14 cellular contexts compared by ENCODE assay signal in the genomic region with DNA sequence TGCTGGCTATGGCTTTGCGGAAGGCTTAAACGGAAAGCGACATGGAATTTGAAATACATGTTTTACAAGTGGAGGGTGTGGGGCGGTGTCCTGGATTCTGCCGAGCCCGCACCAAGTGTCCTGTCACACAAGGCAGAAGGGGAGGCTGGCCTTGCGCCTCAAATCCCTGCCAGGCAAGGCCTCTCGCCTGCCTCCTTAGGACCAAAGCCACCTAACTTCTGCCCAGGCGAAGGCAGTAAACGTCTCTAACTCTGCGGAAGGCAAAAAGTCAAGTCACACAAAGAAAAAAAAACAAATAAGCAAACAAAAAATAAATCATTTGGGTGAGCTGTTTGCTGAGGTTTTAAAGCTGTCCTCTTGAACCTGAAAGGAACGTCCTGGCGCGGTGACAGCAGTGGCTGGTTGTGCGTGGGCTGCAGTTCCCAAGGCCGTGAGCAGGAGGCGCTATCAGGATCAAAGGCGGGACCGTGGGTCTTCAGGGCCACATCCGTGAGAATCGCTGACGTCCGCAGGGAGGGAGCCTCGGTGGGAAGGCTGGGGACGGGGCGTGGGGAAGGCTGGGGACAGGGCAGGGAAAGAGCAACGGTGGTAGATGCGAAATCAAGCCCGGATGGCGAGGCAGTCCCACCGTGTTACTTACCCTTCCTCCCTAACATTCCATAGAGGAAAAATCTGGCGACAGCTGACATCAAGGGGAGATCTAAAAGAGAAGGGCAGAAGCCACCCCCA.
DNase-seq lines count a peak whose midpoint lies in the region; ATAC-seq and TF ChIP-seq lines count a peak whose summit lies in the region.
"Had no signal": no experiment of that assay in that cellular context is flagged by ENCODE, and none has a peak within 500 bp of the region (broad histone marks: within the 10 kb centered on the region; RNA-seq: fewer than 3 reads in every experiment).

No MANE protein-coding gene starts in this region.

- no peaks in the 10 kb centered on the region for H3K36me3 Mint-ChIP-seq in activated naive CD8-positive, alpha-beta T cell treated with anti-CD3 and anti-CD28 coated beads, Interleukin-2, amount 50 U/mL, for 24 hours (ENCODE audit: low read depth)
- H3K36me3 Mint-ChIP-seq: naive thymus-derived CD4-positive, alpha-beta T cell had no signal

- H3K4me1 ChIP-seq in left ventricle myocardium inferior, result no peaks in the 10 kb centered on the region
- H3K4me1 ChIP-seq in ovary (ENCODE audit: insufficient read depth), result peaks cover 1% of the 10 kb centered on the region
- H3K4me1 ChIP-seq: gastrocnemius medialis had no signal

- 44 to 47% (median 45%) methylated on average over 32 of the region's 32 CpGs for WGBS in ovary, 3 donors

- ATAC-seq in GM21528 (IDR thresholded peaks at IDR 0.05; ENCODE audit: low FRiP score, unreplicated experiment), result no peak
- no peak for ATAC-seq in activated naive CD8-positive, alpha-beta T cell treated with anti-CD3 and anti-CD28 coated beads, Interleukin-2, amount 50 U/mL, for 24 hours
- no peak for ATAC-seq in HG03045 (IDR thresholded peaks at IDR 0.05; ENCODE audit: unreplicated experiment)
- ATAC-seq: gastrocnemius medialis; naive thymus-derived CD4-positive, alpha-beta T cell had no signal

- no peak for TF ChIP-seq POLR2A in ovary (IDR thresholded peaks at IDR 0.05)

- no peak for TF ChIP-seq EP300 in ovary (IDR thresholded peaks at IDR 0.05)

- intact Hi-C loops in left ventricle myocardium inferior (cut with micrococcal nuclease), result no loop called here
- intact Hi-C loops in ovary (cut with DNase I), result no loop called here

- TF ChIP-seq CTCF in GM12872 (IDR thresholded peaks at IDR 0.05; ENCODE audit: insufficient read depth, low read depth, low read length), result peak; percentile 31; the same call in 1 of the 3 replicates
- TF ChIP-seq CTCF in left ventricle myocardium inferior (IDR thresholded peaks at IDR 0.05; ENCODE audit: borderline replicate concordance), result peak; percentile 64
- TF ChIP-seq CTCF in ovary (IDR thresholded peaks at IDR 0.05), result no peak

- DNase-seq in amniotic epithelial cell (ENCODE audit: low read depth) (peak; percentile 9), left ventricle myocardium inferior (peak; percentile 66), ovary (peak in 3 of 5 donors; percentile 20 to 61 (median 23)), dedifferentiated amniotic fluid mesenchymal stem cell (ENCODE audit: extremely low spot score) (no peak)
- no peak for DNase-seq in activated naive CD8-positive, alpha-beta T cell treated with anti-CD3 and anti-CD28 coated beads, Interleukin-2, amount 50 U/mL, for 24 hours
- DNase-seq: anterior cingulate cortex; COR-L47; gastrocnemius medialis; Karpas-422; naive thymus-derived CD4-positive, alpha-beta T cell; NCI-H226 had no signal

- no peaks in the 10 kb centered on the region for H3K4me1 Mint-ChIP-seq in activated naive CD8-positive, alpha-beta T cell treated with anti-CD3 and anti-CD28 coated beads, Interleukin-2, amount 50 U/mL, for 24 hours
- H3K4me1 Mint-ChIP-seq: naive thymus-derived CD4-positive, alpha-beta T cell had no signal

- H3K27me3 Mint-ChIP-seq in activated naive CD8-positive, alpha-beta T cell treated with anti-CD3 and anti-CD28 coated beads, Interleukin-2, amount 50 U/mL, for 24 hours, result peaks cover 9% of the 10 kb centered on the region

- no peaks in the 10 kb centered on the region for H3K9me3 Mint-ChIP-seq in activated naive CD8-positive, alpha-beta T cell treated with anti-CD3 and anti-CD28 coated beads, Interleukin-2, amount 50 U/mL, for 24 hours

- no peaks in the 10 kb centered on the region for H3K27me3 ChIP-seq in left ventricle myocardium inferior (ENCODE audit: low read depth)
- no peaks in the 10 kb centered on the region for H3K27me3 ChIP-seq in ovary
- H3K27me3 ChIP-seq: gastrocnemius medialis had no signal

- no peak overlapping the region for H3K4me3 Mint-ChIP-seq in activated naive CD8-positive, alpha-beta T cell treated with anti-CD3 and anti-CD28 coated beads, Interleukin-2, amount 50 U/mL, for 24 hours
- H3K4me3 Mint-ChIP-seq: naive thymus-derived CD4-positive, alpha-beta T cell had no signal

- no peak overlapping the region for H3K27ac Mint-ChIP-seq in activated naive CD8-positive, alpha-beta T cell treated with anti-CD3 and anti-CD28 coated beads, Interleukin-2, amount 50 U/mL, for 24 hours
- H3K27ac Mint-ChIP-seq: naive thymus-derived CD4-positive, alpha-beta T cell had no signal

- peak overlapping the region; percentile 61 for H3K27ac ChIP-seq in left ventricle myocardium inferior (replicated peaks)
- no peak overlapping the region for H3K27ac ChIP-seq in ovary

- H3K4me3 ChIP-seq in left ventricle myocardium inferior (peak overlapping the region; percentile 52), ovary (no peak overlapping the region)

- no peaks in the 10 kb centered on the region for H3K36me3 ChIP-seq in left ventricle myocardium inferior
- H3K36me3 ChIP-seq in ovary, result no peaks in the 10 kb centered on the region
- H3K36me3 ChIP-seq: gastrocnemius medialis had no signal

- no peaks in the 10 kb centered on the region for H3K9me3 ChIP-seq in left ventricle myocardium inferior (replicated peaks)
- H3K9me3 ChIP-seq in ovary, result no peaks in the 10 kb centered on the region
- H3K9me3 ChIP-seq: gastrocnemius medialis had no signal

Comparison
In these comparisons a context has a peak if more than half of its experiments do, and no peak if none do; other contexts are left out.
1. CTCF ChIP-seq: peak in GM12872 (single experiment) and left ventricle myocardium inferior (single experiment); none in ovary (0 of 3).
2. DNase-seq: peak in amniotic epithelial cell (single experiment), left ventricle myocardium inferior (single experiment) and ovary (3 of 5); none in activated naive CD8-positive, alpha-beta T cell treated with anti-CD3 and anti-CD28 coated beads, Interleukin-2, amount 50 U/mL, for 24 hours (single experiment) and dedifferentiated amniotic fluid mesenchymal stem cell (single experiment).